ENCODE assay signal across 10 cellular contexts in the genomic region with DNA sequence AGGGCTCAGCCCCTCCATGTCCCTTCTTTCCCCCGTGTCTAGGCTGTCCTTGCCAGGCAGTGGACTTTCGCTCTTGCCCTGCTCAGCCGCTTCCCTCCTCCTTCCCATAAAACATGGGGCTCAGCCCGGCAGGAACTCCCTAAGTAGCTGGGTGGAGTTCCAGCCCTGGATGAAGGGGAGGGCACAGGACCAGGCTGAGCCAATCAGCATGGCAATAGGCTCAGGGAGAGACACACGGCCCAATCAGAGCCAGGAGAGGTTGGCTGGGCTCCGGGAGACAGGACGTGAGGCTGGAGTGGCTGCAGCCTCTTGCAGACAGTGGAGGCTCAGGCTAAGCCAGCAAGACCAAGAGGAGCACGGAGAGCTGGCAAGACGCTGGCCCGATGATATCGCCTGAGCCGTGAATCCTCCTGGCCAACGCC. TPM values are rescaled to one million over a fixed set of nuclear protein-coding genes. Genes with fewer than 3 reads are reported as not detected.
DNase-seq lines count a peak whose midpoint lies in the region; ATAC-seq, FAIRE-seq and TF ChIP-seq lines count a peak whose summit lies in the region.
"Had no signal": no experiment of that assay in that cellular context is flagged by ENCODE, and none has a peak within 500 bp of the region (broad histone marks: within the 10 kb centered on the region; RNA-seq: fewer than 3 reads in every experiment).

No MANE protein-coding gene starts in this region.

- BruUV-seq in endothelial cell of umbilical vein (replicated peaks; lab: Mats Ljungman, UMichigan) = no TSS peak

- no peak for TF ChIP-seq EP300 in suprapubic skin (IDR thresholded peaks at IDR 0.05)

- no peaks in the 10 kb centered on the region for H3K9me1 ChIP-seq in endothelial cell of umbilical vein (replicated peaks; ENCODE audit: control insufficient read depth, extremely low read depth, insufficient read depth, low read length)

- no peak for ATAC-seq in GM18867 (IDR thresholded peaks at IDR 0.05; ENCODE audit: unreplicated experiment)

- H3K9ac ChIP-seq in endothelial cell of umbilical vein (replicated peaks; ENCODE audit: extremely low read depth, insufficient read depth, low read length) = no peak overlapping the region

- no peak overlapping the region for H3K27ac ChIP-seq in endothelial cell of umbilical vein (ENCODE audit: insufficient read depth, low read depth, low read length)
- no peak overlapping the region for H3K27ac ChIP-seq in suprapubic skin

- TF ChIP-seq CTCF in endothelial cell of umbilical vein (IDR thresholded peaks at IDR 0.05; ENCODE audit: extremely low read depth in 1 of 2, insufficient read depth in 1 of 2, low read depth in 1 of 2, low read length in 2 of 2) = no peak
- TF ChIP-seq CTCF in suprapubic skin (IDR thresholded peaks at IDR 0.05) = no peak

- H3K36me3 ChIP-seq in H7 (replicated peaks; ENCODE audit: control insufficient read depth, insufficient read depth, low read length) (no peaks in the 10 kb centered on the region), endothelial cell of umbilical vein (ENCODE audit: control insufficient read depth in 2 of 2, extremely low read depth in 1 of 2, insufficient read depth in 2 of 2, low read length in 2 of 2) (no peaks in the 10 kb centered on the region), suprapubic skin (no peaks in the 10 kb centered on the region)

- FAIRE-seq in endothelial cell of umbilical vein (lab: Jason Lieb, UNC) = no peak

- H3K4me2 ChIP-seq in endothelial cell of umbilical vein (ENCODE audit: insufficient read depth, low read length) = no peak overlapping the region

- H3K9me3 ChIP-seq in endothelial cell of umbilical vein (replicated peaks; ENCODE audit: control insufficient read depth, insufficient read depth, low read length) (no peaks in the 10 kb centered on the region), suprapubic skin (no peaks in the 10 kb centered on the region)

- H3K27me3 ChIP-seq in H7 (ENCODE audit: control insufficient read depth, insufficient read depth, low read length) (no peaks in the 10 kb centered on the region), endothelial cell of umbilical vein (ENCODE audit: control insufficient read depth in 2 of 2, insufficient read depth in 2 of 2, low read length in 2 of 2) (no peaks in the 10 kb centered on the region), suprapubic skin (peaks cover 96% of the 10 kb centered on the region)

- POLR2A ChIA-PET in endothelial cell of umbilical vein (lab: Charles Lee) = no interaction called here

- dilution Hi-C loops in endothelial cell of umbilical vein (cut with MboI; ENCODE audit: extremely low pct_ligation_motif_present, low sequenced_read_pairs) = no loop called here

- CTCF ChIA-PET in endothelial cell of umbilical vein (lab: Charles Lee) = interaction anchor here (1.2 to 1.7 kb wide), 4 partner anchors 10 to 139 kb away, joined by 3 to 6 read pairs (median 3); no protein-coding TSS in a partner anchor

- H3K79me2 ChIP-seq in endothelial cell of umbilical vein (ENCODE audit: control insufficient read depth, insufficient read depth, low read length) = no peaks in the 10 kb centered on the region

- intact Hi-C loops in endothelial cell of umbilical vein (cut with micrococcal nuclease) = no loop called here

- 65% methylated on average over 6 of the region's 13 CpGs for WGBS in suprapubic skin

- no peak overlapping the region for H2AFZ ChIP-seq in endothelial cell of umbilical vein (ENCODE audit: low read depth, low read length)

- DNase-seq in H7 (peak; percentile 98), NCI-H526 (lab: John Stamatoyannopoulos, UW) (peak; percentile 32 to 83), endothelial cell of umbilical vein (ENCODE audit: low read depth, low spot score) (peak; percentile 31), retina (peak; percentile 54), NCI-H1436 (lab: John Stamatoyannopoulos, UW) (no peak), suprapubic skin (ENCODE audit: low spot score in 2 of 2) (no peak)
- no peak for DNase-seq in activated naive CD4-positive, alpha-beta T cell treated with Interleukin-2 at 50 U/mL for 16 hours
- DNase-seq: activated effector memory CD4-positive, alpha-beta T cell treated with Interleukin-2 at 50 U/mL for 16 hours; NCI-H510A treated with DMSO at 0.1 percent for 48 hours had no signal

- TF ChIP-seq POLR2A in endothelial cell of umbilical vein (IDR thresholded peaks at IDR 0.05; ENCODE audit: low read depth, low read length) (no peak), suprapubic skin (IDR thresholded peaks at IDR 0.05) (no peak)

- no peak overlapping the region for H3K4me3 ChIP-seq in H7 (ENCODE audit: insufficient read depth, low read depth, low read length)
- no peak overlapping the region for H3K4me3 ChIP-seq in endothelial cell of umbilical vein (replicated peaks in 1 of 3; ENCODE audit: insufficient read depth in 1 of 3, low read depth in 1 of 3, low read length in 3 of 3)
- H3K4me3 ChIP-seq in suprapubic skin = no peak overlapping the region

- no peaks in the 10 kb centered on the region for H4K20me1 ChIP-seq in endothelial cell of umbilical vein (replicated peaks; ENCODE audit: control insufficient read depth, extremely low read depth, insufficient read depth, low read length)

- H3K4me1 ChIP-seq in endothelial cell of umbilical vein (ENCODE audit: control insufficient read depth, extremely low read depth, insufficient read depth, low read length) = no peaks in the 10 kb centered on the region
- H3K4me1 ChIP-seq in suprapubic skin = peaks cover 13% of the 10 kb centered on the region

TF ChIP-seq in endothelial cell of umbilical vein, 7 proteins besides CTCF, POLR2A, EP300 and RAD21:
- no peak for TF ChIP-seq FOS (IDR thresholded peaks at IDR 0.05; ENCODE audit: borderline replicate concordance, insufficient read depth, low read length)
- no peak for TF ChIP-seq MYC (IDR thresholded peaks at IDR 0.05; ENCODE audit: low read depth, low read length)
- no peak for TF ChIP-seq JUN (IDR thresholded peaks at IDR 0.05; ENCODE audit: borderline replicate concordance, insufficient read depth, insufficient read length, low read depth)
- no peak for TF ChIP-seq POLR2AphosphoS5 (IDR thresholded peaks at IDR 0.05; ENCODE audit: insufficient read depth, low read depth, low read length)
- TF ChIP-seq GATA2 (IDR thresholded peaks at IDR 0.05; ENCODE audit: insufficient read depth, insufficient read length, low read depth, low read length) = no peak
- TF ChIP-seq, protein P1, sequence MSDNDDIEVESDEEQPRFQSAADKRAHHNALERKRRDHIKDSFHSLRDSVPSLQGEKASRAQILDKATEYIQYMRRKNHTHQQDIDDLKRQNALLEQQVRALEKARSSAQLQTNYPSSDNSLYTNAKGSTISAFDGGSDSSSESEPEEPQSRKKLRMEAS (IDR thresholded peaks at IDR 0.05; ENCODE audit: insufficient read depth, insufficient read length) = no peak
- TF ChIP-seq EZH2 (IDR thresholded peaks at IDR 0.05; ENCODE audit: borderline replicate concordance, low read depth, low read length, severe bottlenecking) = no peak

RNA-seq across cellular contexts. Expression of a gene that starts 54.3 kb away (rescaled TPM):
- 0.44 and 0.45 TPM in 2 replicates for total RNA-seq in H7 (2014; rRNA removed; shearing (Covaris generic))
- 0.73 TPM in 1 of 2 replicates, not detected in the other for total RNA-seq in endothelial cell of umbilical vein
- polyA plus RNA-seq in endothelial cell of umbilical vein = 0.06 and 0.14 TPM in 2 replicates
- 0.03 and 0.06 TPM in 2 replicates for polyA plus RNA-seq in endothelial cell of umbilical vein (2011; cell fraction: cytosol; rRNA removed)
- 0.16 and 0.27 TPM in 2 replicates for polyA plus RNA-seq in endothelial cell of umbilical vein (2011; cell fraction: nucleus; rRNA removed)
- polyA plus RNA-seq in endothelial cell of umbilical vein (2012) = 0.42 and 0.52 TPM in 2 replicates
- not detected in 2 replicates for polyA minus RNA-seq in endothelial cell of umbilical vein
- 2.3 TPM for polyA minus RNA-seq in endothelial cell of umbilical vein (2011; cell fraction: cytosol; rRNA and poly(A)+ RNA removed)
- not detected in 2 replicates for polyA minus RNA-seq in endothelial cell of umbilical vein (2011; cell fraction: nucleus; rRNA and poly(A)+ RNA removed)
- total RNA-seq in suprapubic skin = not detected

Comparison
In these comparisons a context has a peak if more than half of its experiments do, and no peak if none do; other contexts are left out.
1. DNase-seq: peak in H7 (single experiment), NCI-H526 (2 of 2), endothelial cell of umbilical vein (single experiment) and retina (single experiment); none in NCI-H1436 (single experiment), suprapubic skin (0 of 2) and activated naive CD4-positive, alpha-beta T cell treated with Interleukin-2 at 50 U/mL for 16 hours (single experiment).